11 cellular contexts compared by ENCODE assay signal in genomic region chr1:23563003-23563402, GRCh38. TPM values are rescaled to one million over a fixed set of nuclear protein-coding genes. Genes with fewer than 3 reads are reported as not detected.
A peak's percentile ranks its signal among the peaks of the same experiment; 100 is the strongest.
DNase-seq lines count a peak whose midpoint lies in the region; ATAC-seq and TF ChIP-seq lines count a peak whose summit lies in the region.
"Had no signal": no experiment of that assay in that cellular context is flagged by ENCODE, and none has a peak within 500 bp of the region (broad histone marks: within the 10 kb centered on the region; RNA-seq: fewer than 3 reads in every experiment).

No MANE protein-coding gene starts in this region.

- intact Hi-C loops in ascending aorta (cut with DNase I) = loop anchor here (1.0 to 10.0 kb wide), 3 partner anchors 31 to 1658 kb away; no protein-coding TSS in a partner anchor
- intact Hi-C loops in stomach (cut with DNase I; ENCODE audit: low total_unique reads) = no loop called here

- H3K36me3 ChIP-seq in ascending aorta (peaks cover 8 to 12% of the 10 kb centered on the region in 2 donors), liver (ENCODE audit: control insufficient read depth in 4 of 4, insufficient read depth in 3 of 4, low read depth in 1 of 4, low read length in 3 of 4) (no peaks in the 10 kb centered on the region), stomach (peaks cover 0 to 3% (median under 1%) of the 10 kb centered on the region in 4 donors)

- peak overlapping the region in 2 of 4 donors; percentile 29 to 76 for H3K4me3 Mint-ChIP-seq in IgD-negative memory B cell
- H3K4me3 Mint-ChIP-seq: stimulated activated effector memory CD8-positive, alpha-beta T cell treated with anti-CD3 and anti-CD28 coated beads, Interleukin-12 subunit alpha, Interleukin-12 subunit beta, amount 100 ng/mL, for 72 hours had no signal

- TF ChIP-seq CTCF in ascending aorta (IDR thresholded peaks at IDR 0.05) (no peak), liver (IDR thresholded peaks at IDR 0.05; ENCODE audit: low read depth, low read length, missing input control) (no peak), stomach (IDR thresholded peaks at IDR 0.05) (no peak)

- WGBS in liver = 82% methylated on average over 9 of the region's 9 CpGs
- WGBS in stomach, 5 donors = 75 to 78% (median 76%) methylated on average over 9 of the region's 9 CpGs

- TF ChIP-seq RAD21 in liver (IDR thresholded peaks at IDR 0.05) = no peak

- H3K4me1 ChIP-seq in ascending aorta = peaks cover 21 to 54% of the 10 kb centered on the region in 2 donors
- H3K4me1 ChIP-seq in liver (ENCODE audit: control insufficient read depth in 4 of 4, insufficient read depth in 4 of 4, low read length in 3 of 4) = peaks cover 2 to 22% (median 13%) of the 10 kb centered on the region in 4 donors
- H3K4me1 ChIP-seq in stomach = peaks cover 42 to 77% (median 62%) of the 10 kb centered on the region in 4 donors

- in situ Hi-C loops in ACHN (cut with HindIII; ENCODE audit: low pct_ligation_motif_present, low pct_unique_long_range_greater_than_20kb, low sequenced_read_pairs) = no loop called here

- H3K36me3 Mint-ChIP-seq in IgD-negative memory B cell = no peaks in the 10 kb centered on the region

- H3K9me3 Mint-ChIP-seq in IgD-negative memory B cell = no peaks in the 10 kb centered on the region
- H3K9me3 Mint-ChIP-seq: stimulated activated effector memory CD8-positive, alpha-beta T cell treated with anti-CD3 and anti-CD28 coated beads, Interleukin-12 subunit alpha, Interleukin-12 subunit beta, amount 100 ng/mL, for 72 hours had no signal

- DNase-seq in ascending aorta (ENCODE audit: low spot score in 2 of 2) = no peak
- DNase-seq in stomach = no peak
- no peak for DNase-seq in HCEC 1CT
- no peak for DNase-seq in activated T-cell treated with anti-CD3 and anti-CD28 coated beads, Interleukin-2, amount 50 U/mL, for 48 hours
- no peak for DNase-seq in ACHN
- DNase-seq: activated CD8-positive, alpha-beta memory T cell treated with anti-CD3 and anti-CD28 coated beads, Interleukin-2, amount 50 U/mL, for 48 hours had no signal

- peaks cover 4% of the 10 kb centered on the region for H3K27me3 Mint-ChIP-seq in IgD-negative memory B cell

- no peak for ATAC-seq in HG02938 (IDR thresholded peaks at IDR 0.05; ENCODE audit: unreplicated experiment)
- ATAC-seq: stimulated activated effector memory CD8-positive, alpha-beta T cell treated with anti-CD3 and anti-CD28 coated beads, Interleukin-12 subunit alpha, Interleukin-12 subunit beta, amount 100 ng/mL, for 72 hours had no signal

- H3K4me3 ChIP-seq in ascending aorta (peak overlapping the region in 1 of 2 donors; percentile 8), liver (ENCODE audit: low read depth in 1 of 3, low read length in 3 of 3) (no peak overlapping the region), stomach (no peak overlapping the region)

- H3K27me3 ChIP-seq in ascending aorta (no peaks in the 10 kb centered on the region), liver (ENCODE audit: control insufficient read depth in 4 of 4, insufficient read depth in 4 of 4, low read length in 3 of 4) (no peaks in the 10 kb centered on the region), stomach (peaks cover 0 to 3% (median 3%) of the 10 kb centered on the region in 3 donors)

- TF ChIP-seq EP300 in stomach (IDR thresholded peaks at IDR 0.05) = no peak

- no peak overlapping the region for H3K9ac ChIP-seq in liver (ENCODE audit: low read depth in 1 of 2, low read length in 2 of 2)
- H3K9ac ChIP-seq: KMS-11 had no signal

- H3K4me1 Mint-ChIP-seq in IgD-negative memory B cell = peaks cover 38 to 49% (median 45%) of the 10 kb centered on the region in 3 donors

- H3K9me3 ChIP-seq in ascending aorta (no peaks in the 10 kb centered on the region), liver (ENCODE audit: control insufficient read depth in 4 of 4, low read length in 3 of 4) (no peaks in the 10 kb centered on the region), stomach (no peaks in the 10 kb centered on the region)

- peak overlapping the region in 2 of 3 donors; percentile 89 to 92 for H3K27ac Mint-ChIP-seq in IgD-negative memory B cell
- H3K27ac Mint-ChIP-seq: stimulated activated effector memory CD8-positive, alpha-beta T cell treated with anti-CD3 and anti-CD28 coated beads, Interleukin-12 subunit alpha, Interleukin-12 subunit beta, amount 100 ng/mL, for 72 hours had no signal

- no peak for TF ChIP-seq POLR2A in stomach (IDR thresholded peaks at IDR 0.05)

- H3K27ac ChIP-seq in ascending aorta (peak overlapping the region; percentile 92), liver (ENCODE audit: low read depth in 1 of 2, low read length in 2 of 2) (peak overlapping the region; percentile 5 to 47), stomach (peak overlapping the region; percentile 38 to 97 (median 97))
- H3K27ac ChIP-seq: KMS-11 had no signal

TF ChIP-seq in liver, 16 proteins besides CTCF, POLR2A, EP300 and RAD21:
- TF ChIP-seq, protein P1, sequence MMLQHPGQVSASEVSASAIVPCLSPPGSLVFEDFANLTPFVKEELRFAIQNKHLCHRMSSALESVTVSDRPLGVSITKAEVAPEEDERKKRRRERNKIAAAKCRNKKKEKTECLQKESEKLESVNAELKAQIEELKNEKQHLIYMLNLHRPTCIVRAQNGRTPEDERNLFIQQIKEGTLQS (IDR thresholded peaks at IDR 0.05) = no peak
- TF ChIP-seq EGR1 (IDR thresholded peaks at IDR 0.05; ENCODE audit: low read depth in 2 of 2) = no peak
- TF ChIP-seq TAF1 (conservative IDR thresholded peaks at IDR 0.05) = no peak
- TF ChIP-seq MAX (IDR thresholded peaks at IDR 0.05) = no peak
- no peak for TF ChIP-seq SP1 (IDR thresholded peaks at IDR 0.05)
- TF ChIP-seq NR2F2 (IDR thresholded peaks at IDR 0.05) = no peak
- TF ChIP-seq FOXA2 (IDR thresholded peaks at IDR 0.05) = no peak

RNA-seq across cellular contexts. Expression of gene ID3, which starts 3.7 kb away (rescaled TPM):
- polyA plus RNA-seq in IgD-negative memory B cell (74.0 TPM), liver (10 to 100 TPM; 37.3 to 42.6 TPM), stomach (100 to 1,000 TPM in 2 of 3 donors, 10 to 100 TPM in 1; 79.4 to 226 (median 139) TPM)
- total RNA-seq in ascending aorta (1,094 TPM), liver (10 to 100 TPM; 21.6 to 38.6 TPM), stomach (1,000 to 10,000 TPM in 1 of 5 donors, 100 to 1,000 TPM in 3, 10 to 100 TPM in 1; 90.6 to 1,101 (median 120) TPM)

RNA-seq across cellular contexts. Expression of gene E2F2, which starts 32.0 kb away (rescaled TPM):
- polyA plus RNA-seq in IgD-negative memory B cell (2.2 TPM), liver (under 1 TPM; 0.36 to 0.53 TPM), stomach (1 to 10 TPM in 1 of 3 donors, under 1 TPM in 2; 0.61 to 3.2 (median 0.87) TPM)
- total RNA-seq in ascending aorta (not detected), liver (10 to 100 TPM in 1 of 2 donors, under 1 TPM in 1; 0.08 to 79.9 TPM), stomach (10 to 100 TPM in 1 of 5 donors, 1 to 10 TPM in 3, under 1 TPM in 1; 0.58 to 27.8 (median 3.5) TPM)

Comparison
In these comparisons a context has a peak if more than half of its experiments do, and no peak if none do; other contexts are left out.
1. H3K27ac ChIP-seq: peak in every context shown above with its lines; median percentile 97 in stomach; 92 in ascending aorta; 26 in liver.